In genomic region chr6:156900292-156900691, GRCh38 we compare ENCODE assay signal across 20 cellular contexts.
"Had no signal": no experiment of that assay in that cellular context is flagged by ENCODE, and none has a peak within 500 bp of the region (broad histone marks: within the 10 kb centered on the region; RNA-seq: fewer than 3 reads in every experiment).

No MANE protein-coding gene starts in this region.

- H3K27me3 Mint-ChIP-seq: activated CD4-positive, alpha-beta memory T cell treated with anti-CD3 and anti-CD28 coated beads, Interleukin-2, amount 10 ng/mL, durations not matched to agents 7 days and 5 days; activated CD4-positive, alpha-beta T cell treated with anti-CD3 and anti-CD28 coated beads, Interleukin-2, amount 10 ng/mL, durations not matched to agents 24 days and 14 days; activated naive CD4-positive, alpha-beta T cell treated with anti-CD3 and anti-CD28 coated beads, Interleukin-2, amount 50 U/mL, for 24 hours had no signal

- ATAC-seq: activated CD4-positive, CD25-positive, alpha-beta regulatory T cell treated with anti-CD3 and anti-CD28 coated beads, Interleukin-2, amount 50 U/mL, for 24 hours; left lobe of liver; pancreas; psoas muscle; right cardiac atrium; stimulated activated naive CD8-positive, alpha-beta T cell treated with anti-CD3 and anti-CD28 coated beads, Interleukin-15, Interleukin-2, amounts not matched to agents 100 U/mL and 50 U/mL, for 24 hours had no signal

- DNase-seq: activated CD4-positive, alpha-beta memory T cell treated with anti-CD3 and anti-CD28 coated beads, Interleukin-2, amount 10 ng/mL, durations not matched to agents 7 days and 5 days; activated CD4-positive, alpha-beta T cell treated with anti-CD3 and anti-CD28 coated beads, Interleukin-2, amount 10 ng/mL, durations not matched to agents 24 days and 14 days; activated gamma-delta T cell treated with Interleukin-2 at 50 U/mL for 16 hours; adrenal gland; central memory CD4-positive, alpha-beta T cell; effector memory CD4-positive, alpha-beta T cell; glutamatergic neuron; immature natural killer cell; midbrain; pancreas; psoas muscle; right cardiac atrium; stimulated activated CD4-positive, alpha-beta T cell treated with anti-CD3 and anti-CD28 coated beads, Interleukin-4, amount 100 ng/mL, for 24 hours; stimulated activated naive CD8-positive, alpha-beta T cell treated with anti-CD3 and anti-CD28 coated beads, Interleukin-15, Interleukin-2, amounts not matched to agents 100 U/mL and 50 U/mL, for 24 hours; tibial artery had no signal

- H3K4me3 Mint-ChIP-seq: activated CD4-positive, alpha-beta memory T cell treated with anti-CD3 and anti-CD28 coated beads, Interleukin-2, amount 10 ng/mL, durations not matched to agents 7 days and 5 days; activated CD4-positive, alpha-beta T cell treated with anti-CD3 and anti-CD28 coated beads, Interleukin-2, amount 10 ng/mL, durations not matched to agents 24 days and 14 days; activated naive CD4-positive, alpha-beta T cell treated with anti-CD3 and anti-CD28 coated beads, Interleukin-2, amount 50 U/mL, for 24 hours; activated T-helper 1 cell treated with anti-CD3 and anti-CD28 coated beads, Interleukin-12 subunit alpha, Interleukin-12 subunit beta, Interleukin-2, Interleukin-4 antibody, amounts not matched to agents 30 ng/mL and 10 ng/mL and 1 ng/mL, durations not matched to agents 14 hours and 24 hours and 36 hours; immature natural killer cell; nephron had no signal

- H3K27ac Mint-ChIP-seq: activated CD4-positive, alpha-beta memory T cell treated with anti-CD3 and anti-CD28 coated beads, Interleukin-2, amount 10 ng/mL, durations not matched to agents 7 days and 5 days; activated CD4-positive, alpha-beta T cell treated with anti-CD3 and anti-CD28 coated beads, Interleukin-2, amount 10 ng/mL, durations not matched to agents 24 days and 14 days; activated T-helper 1 cell treated with anti-CD3 and anti-CD28 coated beads, Interleukin-12 subunit alpha, Interleukin-12 subunit beta, Interleukin-2, Interleukin-4 antibody, amounts not matched to agents 30 ng/mL and 10 ng/mL and 1 ng/mL, durations not matched to agents 14 hours and 24 hours and 36 hours; nephron had no signal

- H3K9me3 Mint-ChIP-seq: activated CD4-positive, alpha-beta memory T cell treated with anti-CD3 and anti-CD28 coated beads, Interleukin-2, amount 10 ng/mL, durations not matched to agents 7 days and 5 days; activated CD4-positive, alpha-beta T cell treated with anti-CD3 and anti-CD28 coated beads, Interleukin-2, amount 10 ng/mL, durations not matched to agents 24 days and 14 days; activated naive CD4-positive, alpha-beta T cell treated with anti-CD3 and anti-CD28 coated beads, Interleukin-2, amount 50 U/mL, for 24 hours; activated T-helper 1 cell treated with anti-CD3 and anti-CD28 coated beads, Interleukin-12 subunit alpha, Interleukin-12 subunit beta, Interleukin-2, Interleukin-4 antibody, amounts not matched to agents 30 ng/mL and 10 ng/mL and 1 ng/mL, durations not matched to agents 14 hours and 24 hours and 36 hours; immature natural killer cell; nephron had no signal
